Comparison of ENCODE assay signal across 27 cellular contexts in the genomic region with DNA sequence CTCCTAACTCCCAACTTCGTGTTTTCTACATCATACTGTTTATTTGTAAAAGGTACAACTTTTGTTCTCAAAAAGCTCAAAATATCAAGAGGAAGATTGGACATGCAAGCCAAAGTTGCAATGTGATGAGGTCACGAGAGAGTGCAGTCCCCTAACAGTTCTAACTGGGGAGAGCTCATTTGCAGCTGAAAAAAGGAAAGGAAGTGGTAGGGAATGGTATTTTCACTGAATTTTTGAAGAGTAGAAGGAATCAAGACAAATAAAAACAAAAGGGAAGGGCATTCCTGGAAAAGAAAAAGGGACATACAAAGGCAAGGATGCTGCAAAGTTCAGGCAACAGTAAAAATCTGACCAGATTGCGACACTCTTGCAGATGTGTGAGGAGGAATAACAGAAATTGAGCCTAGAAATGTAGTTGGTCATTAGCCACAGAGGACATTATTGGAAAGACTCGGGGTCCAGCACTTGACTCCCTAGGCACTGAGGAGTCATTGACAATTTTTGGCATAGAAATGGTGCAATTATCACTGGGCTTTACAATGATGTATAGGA.
"Had no signal": no experiment of that assay in that cellular context is flagged by ENCODE, and none has a peak within 500 bp of the region (broad histone marks: within the 10 kb centered on the region; RNA-seq: fewer than 3 reads in every experiment).

No MANE protein-coding gene starts in this region.

- H3K27ac Mint-ChIP-seq: activated naive CD8-positive, alpha-beta T cell; brain; T-cell had no signal

- H3K4me3 Mint-ChIP-seq: activated naive CD8-positive, alpha-beta T cell; activated T-cell treated with anti-CD3 and anti-CD28 coated beads, Interleukin-2, amount 50 U/mL, for 4 hours; brain; central memory CD8-positive, alpha-beta T cell; T-cell had no signal

- H3K4me1 Mint-ChIP-seq: brain; central memory CD8-positive, alpha-beta T cell; T-cell had no signal

- H3K9me3 Mint-ChIP-seq: brain had no signal

- ATAC-seq: activated T-cell treated with anti-CD3 and anti-CD28 coated beads, Interleukin-2, amount 50 U/mL, for 4 hours; Panc1; Right ventricle myocardium inferior; T-cell had no signal

- H3K4me3 ChIP-seq: SK-N-MC had no signal

- H3K36me3 Mint-ChIP-seq: activated naive CD8-positive, alpha-beta T cell; brain; T-cell had no signal

- DNase-seq: activated CD4-positive, alpha-beta T cell treated with anti-CD3 and anti-CD28 coated beads for 48 hours; activated CD4-positive, alpha-beta T cell treated with anti-CD3 and anti-CD28 coated beads, Interleukin-2, amount 50 U/mL, for 48 hours; activated CD4-positive, CD25-positive, alpha-beta regulatory T cell treated with anti-CD3 and anti-CD28 coated beads, Interleukin-2, amount 50 U/mL, for 72 hours; activated CD8-positive, alpha-beta memory T cell treated with anti-CD3 and anti-CD28 coated beads for 24 hours; activated effector memory CD4-positive, alpha-beta T cell treated with anti-CD3 and anti-CD28 coated beads, Interleukin-2, amount 50 U/mL, for 16 hours; activated naive CD4-positive, alpha-beta T cell treated with Interleukin-2 at 50 U/mL for 16 hours; activated T-cell treated with anti-CD3 and anti-CD28 coated beads, Interleukin-2, amount 50 U/mL, for 4 hours; amygdala; NCI-H1092; NCI-H1417; NCI-H1694; NCI-H2029; NCI-H345; NCI-H510A; NCI-H526 treated with DMSO at 0.1 percent for 48 hours; NCI-H82; OCI-M1; RPMI8226; T-cell; T-helper 2 cell; T1000 had no signal

- H3K27ac ChIP-seq: SK-N-MC had no signal
